Comparison of ENCODE assay signal across 21 cellular contexts in genomic region chr7:96825285-96825684, GRCh38.
A peak's percentile ranks its signal among the peaks of the same experiment; 100 is the strongest.
DNase-seq lines count a peak whose midpoint lies in the region; ATAC-seq and TF ChIP-seq lines count a peak whose summit lies in the region.
"Had no signal": no experiment of that assay in that cellular context is flagged by ENCODE, and none has a peak within 500 bp of the region (broad histone marks: within the 10 kb centered on the region; RNA-seq: fewer than 3 reads in every experiment).

No MANE protein-coding gene starts in this region.

- H3K36me3 Mint-ChIP-seq in natural killer cell treated with Interleukin-12 subunit alpha and Interleukin-12 subunit beta and Interleukin-15 and Interleukin-18, amount 100 ng/mL, for 72 hours = peaks cover 3% of the 10 kb centered on the region
- H3K36me3 Mint-ChIP-seq in activated CD4-positive, alpha-beta memory T cell treated with anti-CD3 and anti-CD28 coated beads for 36 hours = no peaks in the 10 kb centered on the region
- H3K36me3 Mint-ChIP-seq: CD14-positive monocyte had no signal

- H3K4me1 ChIP-seq in DND-41 (ENCODE audit: insufficient read depth, low read length) (no peaks in the 10 kb centered on the region), prostate gland (replicated peaks) (no peaks in the 10 kb centered on the region)
- H3K4me1 ChIP-seq: A549; BE2C; BLaER1 treated with 17β-estradiol and CSF1 and Interleukin-3, amounts not matched to agents 10 nM and 100 nM had no signal

- no peaks in the 10 kb centered on the region for H3K36me3 ChIP-seq in DND-41 (ENCODE audit: insufficient read depth, low read length)
- H3K36me3 ChIP-seq in SK-N-MC (ENCODE audit: insufficient read depth, low read length) = no peaks in the 10 kb centered on the region
- no peaks in the 10 kb centered on the region for H3K36me3 ChIP-seq in prostate gland
- H3K36me3 ChIP-seq: BE2C; BLaER1 treated with 17β-estradiol and CSF1 and Interleukin-3, amounts not matched to agents 10 nM and 100 nM had no signal

- H3K4me3 ChIP-seq in DND-41 (ENCODE audit: low read depth in 1 of 2, low read length in 2 of 2) (no peak overlapping the region), SK-N-MC (no peak overlapping the region), prostate gland (no peak overlapping the region)
- H3K4me3 ChIP-seq: A549; BLaER1 treated with 17β-estradiol and CSF1 and Interleukin-3, amounts not matched to agents 10 nM and 100 nM; GM23248 had no signal

- H3K79me2 ChIP-seq in DND-41 (ENCODE audit: insufficient read depth, low read length) = no peaks in the 10 kb centered on the region

- no peak overlapping the region for H3K4me2 ChIP-seq in DND-41 (ENCODE audit: insufficient read depth, low read length)
- H3K4me2 ChIP-seq: A549; BLaER1 treated with 17β-estradiol and CSF1 and Interleukin-3, amounts not matched to agents 10 nM and 100 nM had no signal

- TF ChIP-seq POLR2A in prostate gland (IDR thresholded peaks at IDR 0.05) = no peak

- H3K27ac ChIP-seq in DND-41 (ENCODE audit: low read length) = no peak overlapping the region
- 0 out of 2 replicates have a peak overlapping the region, but pooled peaks have one; percentile 11 for H3K27ac ChIP-seq in SK-N-MC
- no peak overlapping the region for H3K27ac ChIP-seq in prostate gland
- H3K27ac ChIP-seq: A549; BLaER1 treated with 17β-estradiol and CSF1 and Interleukin-3, amounts not matched to agents 10 nM and 100 nM; GM23248 had no signal

- WGBS in prostate gland = 73% methylated on average over 2 of the region's 2 CpGs

- intact Hi-C loops in prostate gland (cut with DNase I) = no loop called here
- intact Hi-C loops in activated CD4-positive, alpha-beta memory T cell treated with anti-CD3 and anti-CD28 coated beads for 36 hours (cut with micrococcal nuclease) = no loop called here

- ATAC-seq in DND-41 (ENCODE audit: insufficient read depth, low read depth) (peak; percentile 62), GM18907 (IDR thresholded peaks at IDR 0.05; ENCODE audit: unreplicated experiment) (no peak)
- ATAC-seq in natural killer cell treated with Interleukin-12 subunit alpha and Interleukin-12 subunit beta and Interleukin-15 and Interleukin-18, amount 100 ng/mL, for 72 hours = peak in 1 of 2 donors; percentile 88
- ATAC-seq in stimulated activated naive CD8-positive, alpha-beta T cell treated with anti-CD3 and anti-CD28 coated beads, Interleukin-15, amount 100 ng/mL, for 72 hours = peak; percentile 54
- ATAC-seq: A549 had no signal

- CTCF ChIA-PET in activated CD4-positive, alpha-beta memory T cell treated with anti-CD3 and anti-CD28 coated beads for 36 hours (lab: Charles Lee) = interaction anchor here (0.6 to 1.5 kb wide), 2 partner anchors 12 to 51 kb away, joined by 3 to 5 read pairs; no protein-coding TSS in a partner anchor

- H3K27me3 ChIP-seq in DND-41 (ENCODE audit: insufficient read depth, low read length, poor library complexity) (no peaks in the 10 kb centered on the region), prostate gland (replicated peaks; ENCODE audit: insufficient read depth) (no peaks in the 10 kb centered on the region)
- H3K27me3 ChIP-seq: BE2C; BLaER1 treated with 17β-estradiol and CSF1 and Interleukin-3, amounts not matched to agents 10 nM and 100 nM had no signal

- no peak for DNase-seq in DND-41
- no peak for DNase-seq in SK-N-MC (ENCODE audit: low read depth, low spot score)
- no peak for DNase-seq in natural killer cell treated with Interleukin-12 subunit alpha and Interleukin-12 subunit beta and Interleukin-15 and Interleukin-18, amount 100 ng/mL, for 72 hours (ENCODE audit: low spot score)
- no peak for DNase-seq in stimulated activated naive CD8-positive, alpha-beta T cell treated with anti-CD3 and anti-CD28 coated beads, Interleukin-15, amount 100 ng/mL, for 72 hours
- no peak for DNase-seq in prostate gland (ENCODE audit: low spot score)
- DNase-seq in activated CD4-positive, alpha-beta memory T cell treated with anti-CD3 and anti-CD28 coated beads for 36 hours = no peak
- DNase-seq: 8988T; ACHN; AML-193; BE2C; CD4-positive, alpha-beta T cell; CD8-positive, alpha-beta memory T cell; DMS 273 treated with DMSO at 0.1 percent for 48 hours; DMS79 treated with DMSO at 0.1 percent for 48 hours; GM23248; H7; HCEC 1CT had no signal

- H3K4me1 Mint-ChIP-seq in natural killer cell treated with Interleukin-12 subunit alpha and Interleukin-12 subunit beta and Interleukin-15 and Interleukin-18, amount 100 ng/mL, for 72 hours (ENCODE audit: low read depth in 2 of 2) = peaks cover 7 to 12% of the 10 kb centered on the region in 2 donors
- no peaks in the 10 kb centered on the region for H3K4me1 Mint-ChIP-seq in stimulated activated naive CD8-positive, alpha-beta T cell treated with anti-CD3 and anti-CD28 coated beads, Interleukin-15, amount 100 ng/mL, for 72 hours
- H3K4me1 Mint-ChIP-seq in activated CD4-positive, alpha-beta memory T cell treated with anti-CD3 and anti-CD28 coated beads for 36 hours (ENCODE audit: low read depth) = peaks cover 4% of the 10 kb centered on the region
- H3K4me1 Mint-ChIP-seq: CD14-positive monocyte had no signal

- H3K9me3 Mint-ChIP-seq in natural killer cell treated with Interleukin-12 subunit alpha and Interleukin-12 subunit beta and Interleukin-15 and Interleukin-18, amount 100 ng/mL, for 72 hours = peaks cover 3% of the 10 kb centered on the region
- H3K9me3 Mint-ChIP-seq in stimulated activated naive CD8-positive, alpha-beta T cell treated with anti-CD3 and anti-CD28 coated beads, Interleukin-15, amount 100 ng/mL, for 72 hours = no peaks in the 10 kb centered on the region
- H3K9me3 Mint-ChIP-seq in activated CD4-positive, alpha-beta memory T cell treated with anti-CD3 and anti-CD28 coated beads for 36 hours = peaks cover 5% of the 10 kb centered on the region
- H3K9me3 Mint-ChIP-seq: CD4-positive, alpha-beta T cell; CD8-positive, alpha-beta memory T cell had no signal

- H2AFZ ChIP-seq in DND-41 (ENCODE audit: low read depth, low read length) = no peak overlapping the region
- H2AFZ ChIP-seq: GM23248 had no signal

- peak overlapping the region; percentile 4 for H3K4me3 Mint-ChIP-seq in natural killer cell treated with Interleukin-12 subunit alpha and Interleukin-12 subunit beta and Interleukin-15 and Interleukin-18, amount 100 ng/mL, for 72 hours
- no peak overlapping the region for H3K4me3 Mint-ChIP-seq in stimulated activated naive CD8-positive, alpha-beta T cell treated with anti-CD3 and anti-CD28 coated beads, Interleukin-15, amount 100 ng/mL, for 72 hours
- no peak overlapping the region for H3K4me3 Mint-ChIP-seq in activated CD4-positive, alpha-beta memory T cell treated with anti-CD3 and anti-CD28 coated beads for 36 hours
- H3K4me3 Mint-ChIP-seq: CD14-positive monocyte; CD4-positive, alpha-beta T cell; CD8-positive, alpha-beta memory T cell had no signal

- H3K9me3 ChIP-seq in DND-41 (ENCODE audit: insufficient read depth, low read length, severe bottlenecking) (no peaks in the 10 kb centered on the region), SK-N-MC (ENCODE audit: low read depth, low read length) (no peaks in the 10 kb centered on the region), prostate gland (no peaks in the 10 kb centered on the region)
- H3K9me3 ChIP-seq: A549; BE2C; BLaER1 treated with 17β-estradiol and CSF1 and Interleukin-3, amounts not matched to agents 10 nM and 100 nM had no signal

- POLR2A ChIA-PET in activated CD4-positive, alpha-beta memory T cell treated with anti-CD3 and anti-CD28 coated beads for 36 hours (lab: Charles Lee) = no interaction called here

- no peaks in the 10 kb centered on the region for H4K20me1 ChIP-seq in DND-41 (ENCODE audit: insufficient read depth, low read length)
- H4K20me1 ChIP-seq: BLaER1 treated with 17β-estradiol and CSF1 and Interleukin-3, amounts not matched to agents 10 nM and 100 nM had no signal

- H3K27ac Mint-ChIP-seq in natural killer cell treated with Interleukin-12 subunit alpha and Interleukin-12 subunit beta and Interleukin-15 and Interleukin-18, amount 100 ng/mL, for 72 hours = no peak overlapping the region
- H3K27ac Mint-ChIP-seq in stimulated activated naive CD8-positive, alpha-beta T cell treated with anti-CD3 and anti-CD28 coated beads, Interleukin-15, amount 100 ng/mL, for 72 hours = no peak overlapping the region
- no peak overlapping the region for H3K27ac Mint-ChIP-seq in activated CD4-positive, alpha-beta memory T cell treated with anti-CD3 and anti-CD28 coated beads for 36 hours
- H3K27ac Mint-ChIP-seq: CD4-positive, alpha-beta T cell; CD8-positive, alpha-beta memory T cell had no signal

- H3K9ac ChIP-seq in DND-41 (ENCODE audit: low read depth, low read length) (no peak overlapping the region), SK-N-MC (ENCODE audit: insufficient read length) (no peak overlapping the region)
- H3K9ac ChIP-seq: BLaER1 treated with 17β-estradiol and CSF1 and Interleukin-3, amounts not matched to agents 10 nM and 100 nM; GM23248 had no signal

- TF ChIP-seq CTCF in DND-41 (IDR thresholded peaks at IDR 0.05; ENCODE audit: borderline replicate concordance, extremely low read depth, low read length, poor library complexity, severe bottlenecking) = no peak
- no peak for TF ChIP-seq CTCF in prostate gland (IDR thresholded peaks at IDR 0.05)

- H3K27me3 Mint-ChIP-seq in natural killer cell treated with Interleukin-12 subunit alpha and Interleukin-12 subunit beta and Interleukin-15 and Interleukin-18, amount 100 ng/mL, for 72 hours = peaks cover 14 to 22% of the 10 kb centered on the region in 2 donors
- H3K27me3 Mint-ChIP-seq in stimulated activated naive CD8-positive, alpha-beta T cell treated with anti-CD3 and anti-CD28 coated beads, Interleukin-15, amount 100 ng/mL, for 72 hours = peaks cover 58% of the 10 kb centered on the region
- peaks cover 45% of the 10 kb centered on the region for H3K27me3 Mint-ChIP-seq in activated CD4-positive, alpha-beta memory T cell treated with anti-CD3 and anti-CD28 coated beads for 36 hours
